22 cellular contexts compared by ENCODE assay signal in genomic region chrY:13091575-13091974, GRCh38.
A peak's percentile ranks its signal among the peaks of the same experiment; 100 is the strongest.
DNase-seq lines count a peak whose midpoint lies in the region; ATAC-seq, FAIRE-seq and TF ChIP-seq lines count a peak whose summit lies in the region.
"Had no signal": no experiment of that assay in that cellular context is flagged by ENCODE, and none has a peak within 500 bp of the region (broad histone marks: within the 10 kb centered on the region; RNA-seq: fewer than 3 reads in every experiment).

No MANE protein-coding gene starts in this region.

- H2AFZ ChIP-seq in trophoblast cell (ENCODE audit: insufficient read depth, low read length, poor library complexity): no peak overlapping the region
- H2AFZ ChIP-seq in MM.1S (ENCODE audit: low read length): no peak overlapping the region
- H2AFZ ChIP-seq: GM23248 had no signal

- H3K4me2 ChIP-seq in trophoblast cell (ENCODE audit: low read length) (no peak overlapping the region), MM.1S (ENCODE audit: low read depth, low read length) (no peak overlapping the region)
- H3K4me2 ChIP-seq: BLaER1 treated with 17β-estradiol and CSF1 and Interleukin-3, amounts not matched to agents 10 nM and 100 nM had no signal

- H4K20me1 ChIP-seq in MM.1S (ENCODE audit: insufficient read depth, low read length): no peaks in the 10 kb centered on the region
- H4K20me1 ChIP-seq: BLaER1 treated with 17β-estradiol and CSF1 and Interleukin-3, amounts not matched to agents 10 nM and 100 nM had no signal

- no peak overlapping the region for H3K14ac ChIP-seq in trophoblast cell (ENCODE audit: low read length)

- no peak overlapping the region for H3K18ac ChIP-seq in trophoblast cell (ENCODE audit: low read length)

- 0 out of 3 replicates have a peak, but pooled peaks have one; percentile 23 for ATAC-seq in RWPE2 (ENCODE audit: low read depth)
- ATAC-seq: CD8-positive, alpha-beta T cell; HCT116 had no signal

- H3K27ac ChIP-seq in RWPE2 (ENCODE audit: poor library complexity, severe bottlenecking): no peak overlapping the region
- H3K27ac ChIP-seq in trophoblast cell (ENCODE audit: low read depth, low read length): peak overlapping the region; percentile 97
- no peak overlapping the region for H3K27ac ChIP-seq in MM.1S (ENCODE audit: low read length)
- H3K27ac ChIP-seq: BLaER1 treated with 17β-estradiol and CSF1 and Interleukin-3, amounts not matched to agents 10 nM and 100 nM; GM23248; HL-60 had no signal

- H3K36me3 ChIP-seq in RWPE2 (ENCODE audit: low read depth): no peaks in the 10 kb centered on the region
- H3K36me3 ChIP-seq in bronchial epithelial cell (ENCODE audit: control insufficient read depth, insufficient read depth, low read length): no peaks in the 10 kb centered on the region
- H3K36me3 ChIP-seq in trophoblast cell (ENCODE audit: control insufficient read depth in 1 of 2, insufficient read depth in 2 of 2, low read length in 2 of 2): peaks cover 0 to 2% of the 10 kb centered on the region in 2 experiments
- no peaks in the 10 kb centered on the region for H3K36me3 ChIP-seq in MM.1S (replicated peaks; ENCODE audit: insufficient read depth, low read length)
- H3K36me3 ChIP-seq: BLaER1 treated with 17β-estradiol and CSF1 and Interleukin-3, amounts not matched to agents 10 nM and 100 nM had no signal

- peaks cover 12% of the 10 kb centered on the region for H3K79me1 ChIP-seq in trophoblast cell (ENCODE audit: low read length)

- H3K4me3 ChIP-seq in RWPE2 (ENCODE audit: severe bottlenecking) (no peak overlapping the region), bronchial epithelial cell (ENCODE audit: low read depth, low read length) (no peak overlapping the region), trophoblast cell (ENCODE audit: low read depth, low read length) (no peak overlapping the region), MM.1S (ENCODE audit: low read length) (no peak overlapping the region)
- H3K4me3 ChIP-seq: BLaER1 treated with 17β-estradiol and CSF1 and Interleukin-3, amounts not matched to agents 10 nM and 100 nM; GM23248 had no signal

- TF ChIP-seq CTCF in RWPE2 (IDR thresholded peaks at IDR 0.05; ENCODE audit: poor library complexity, severe bottlenecking): no peak
- no peak for TF ChIP-seq CTCF in bronchial epithelial cell (IDR thresholded peaks at IDR 0.05; ENCODE audit: insufficient read depth, low read length, severe bottlenecking)
- TF ChIP-seq CTCF in MM.1S (IDR thresholded peaks at IDR 0.05; ENCODE audit: low read length): no peak

- DNase-seq in RWPE2 (ENCODE audit: low spot score) (no peak), bronchial epithelial cell (ENCODE audit: low read depth) (peak; percentile 21), iPS DF 19.7 (ENCODE audit: low read depth, low spot score) (peak; percentile 64), trophoblast cell (peak in 1 of 2 donors; percentile 15), UCSD-AML1 (lab: John Stamatoyannopoulos, UW; ENCODE audit: unreplicated experiment) (no peak), MM.1S (no peak)
- DNase-seq in stimulated activated naive CD4-positive, alpha-beta T cell (lab: John Stamatoyannopoulos, UW): no peak
- DNase-seq: CD8-positive, alpha-beta T cell; COR-L47; DMS 273 treated with DMSO at 0.1 percent for 48 hours; DMS53; DND-41; EL; GM23248; H7; HFFc6; IMR-90 had no signal

- H3K27me3 ChIP-seq in RWPE2 (ENCODE audit: insufficient read depth, poor library complexity, severe bottlenecking) (no peaks in the 10 kb centered on the region), bronchial epithelial cell (ENCODE audit: control insufficient read depth, insufficient read depth, low read length) (no peaks in the 10 kb centered on the region), trophoblast cell (ENCODE audit: insufficient read depth, low read length) (no peaks in the 10 kb centered on the region), MM.1S (replicated peaks; ENCODE audit: insufficient read depth, low read length) (no peaks in the 10 kb centered on the region)
- H3K27me3 ChIP-seq: BLaER1 treated with 17β-estradiol and CSF1 and Interleukin-3, amounts not matched to agents 10 nM and 100 nM had no signal

- no peak overlapping the region for H3K4ac ChIP-seq in trophoblast cell (ENCODE audit: low read depth, low read length)

- peak overlapping the region; percentile 89 for H4K91ac ChIP-seq in trophoblast cell (ENCODE audit: low read depth, low read length)

- no CpG with 5 or more reads among the region's 5 CpGs for WGBS in trophoblast cell (ENCODE audit: extremely low coverage, insufficient coverage, insufficient read length)

- H2AK5ac ChIP-seq in trophoblast cell (ENCODE audit: low read length): no peak overlapping the region

- H3K9me2 ChIP-seq in MM.1S (replicated peaks; ENCODE audit: insufficient read depth, low read length): no peaks in the 10 kb centered on the region

- no peak overlapping the region for H3K23ac ChIP-seq in trophoblast cell (ENCODE audit: low read length)

- no peak for FAIRE-seq in bronchial epithelial cell (lab: Jason Lieb, UNC)
- FAIRE-seq: GM12891, GM19239 had no signal

- H2BK120ac ChIP-seq in trophoblast cell (ENCODE audit: insufficient read depth, low read length, poor library complexity): peak overlapping the region; percentile 97

- no peak overlapping the region for H2BK12ac ChIP-seq in trophoblast cell (ENCODE audit: low read length)

- H3K79me2 ChIP-seq in trophoblast cell (ENCODE audit: control insufficient read depth, insufficient read depth, low read length, poor library complexity) (no peaks in the 10 kb centered on the region), MM.1S (ENCODE audit: low read length) (no peaks in the 10 kb centered on the region)

- peak overlapping the region; percentile 98 for H2BK5ac ChIP-seq in trophoblast cell (ENCODE audit: low read depth, low read length, poor library complexity)

- no peak overlapping the region for H4K12ac ChIP-seq in trophoblast cell (ENCODE audit: low read depth, low read length)

- H3K9ac ChIP-seq in trophoblast cell (ENCODE audit: low read length): no peak overlapping the region
- H3K9ac ChIP-seq in MM.1S (ENCODE audit: low read length): no peak overlapping the region
- H3K9ac ChIP-seq: BLaER1 treated with 17β-estradiol and CSF1 and Interleukin-3, amounts not matched to agents 10 nM and 100 nM; GM23248 had no signal

- no peak overlapping the region for H4K8ac ChIP-seq in trophoblast cell (ENCODE audit: low read depth, low read length)

- H3K9me3 ChIP-seq in RWPE2 (ENCODE audit: severe bottlenecking) (no peaks in the 10 kb centered on the region), trophoblast cell (ENCODE audit: insufficient read depth, low read depth, low read length) (no peaks in the 10 kb centered on the region), MM.1S (replicated peaks; ENCODE audit: insufficient read depth, low read length) (no peaks in the 10 kb centered on the region)
- H3K9me3 ChIP-seq: BLaER1 treated with 17β-estradiol and CSF1 and Interleukin-3, amounts not matched to agents 10 nM and 100 nM had no signal

- H3K4me1 ChIP-seq in RWPE2 (ENCODE audit: insufficient read depth, poor library complexity, severe bottlenecking) (no peaks in the 10 kb centered on the region), trophoblast cell (ENCODE audit: control insufficient read depth in 1 of 2, insufficient read depth in 2 of 2, low read length in 2 of 2) (peaks cover 8 to 14% of the 10 kb centered on the region in 2 experiments), MM.1S (ENCODE audit: low read length) (no peaks in the 10 kb centered on the region)
- H3K4me1 ChIP-seq: BLaER1 treated with 17β-estradiol and CSF1 and Interleukin-3, amounts not matched to agents 10 nM and 100 nM had no signal

- no peaks in the 10 kb centered on the region for H3F3A ChIP-seq in MM.1S (ENCODE audit: insufficient read depth, low read length)

Comparison
In these comparisons a context has a peak if more than half of its experiments do, and no peak if none do; other contexts are left out.
1. DNase-seq: peak in bronchial epithelial cell (single experiment) and iPS DF 19.7 (single experiment); none in RWPE2 (single experiment), UCSD-AML1 (single experiment), stimulated activated naive CD4-positive, alpha-beta T cell (0 of 6) and MM.1S (single experiment).